In genomic region chr19:19661675-19662251, GRCh38 we compare ENCODE assay signal across 2 cellular contexts.
TF ChIP-seq lines count a peak whose summit lies in the region.

No MANE protein-coding gene starts in this region.

TF ChIP-seq in HCT116, 20 proteins besides CTCF, POLR2A, EP300 and RAD21:
- TF ChIP-seq YY1 (IDR thresholded peaks at IDR 0.05; ENCODE audit: extremely low read depth, insufficient replicate concordance, low read depth, low read length): no peak
- no peak for TF ChIP-seq FOSL1 (IDR thresholded peaks at IDR 0.05; ENCODE audit: low read depth)
- no peak for TF ChIP-seq JUND (IDR thresholded peaks at IDR 0.05)
- TF ChIP-seq POLR2AphosphoS5 (IDR thresholded peaks at IDR 0.05; ENCODE audit: low read depth, low read length): no peak
- no peak for TF ChIP-seq EZH2phosphoT487 (IDR thresholded peaks at IDR 0.05; ENCODE audit: borderline replicate concordance)
TF ChIP-seq in HCT116: peak in this region for 0.

TF ChIP-seq in GM12878, 131 proteins besides CTCF, POLR2A, EP300 and RAD21 (continues in another document):
- TF ChIP-seq MTA2 (IDR thresholded peaks at IDR 0.05; ENCODE audit: low read depth) (peak; percentile 26; the same call in 1 of the 2 replicates), RUNX3 (IDR thresholded peaks at IDR 0.05; ENCODE audit: low read length) (peak; percentile 18), ZNF687 (IDR thresholded peaks at IDR 0.05) (peak; percentile 57; the same call in 1 of the 2 replicates), ATF7 (IDR thresholded peaks at IDR 0.05; ENCODE audit: low read depth) (peak; percentile 95), ESRRA (IDR thresholded peaks at IDR 0.05; ENCODE audit: low read length) (no peak), GABPA (IDR thresholded peaks at IDR 0.05; ENCODE audit: low read depth) (no peak), NKRF (conservative IDR thresholded peaks at IDR 0.05) (0 out of 2 replicates have a peak, but pooled peaks have one; percentile 49), ELK1 (IDR thresholded peaks at IDR 0.05; ENCODE audit: low read depth, low read length) (no peak; the same call in 1 of the 2 replicates), BCL3 (IDR thresholded peaks at IDR 0.05; ENCODE audit: borderline replicate concordance, insufficient read depth, low read depth, low read length, poor library complexity, severe bottlenecking) (no peak), TAF1 (IDR thresholded peaks at IDR 0.05; ENCODE audit: borderline replicate concordance, low read depth, low read length) (peak; percentile 67), ZZZ3 (IDR thresholded peaks at IDR 0.05; ENCODE audit: control insufficient read depth, insufficient read length, low read depth) (no peak), IRF4 (IDR thresholded peaks at IDR 0.05; ENCODE audit: low read depth, low read length) (peak; percentile 52; the same call in 1 of the 2 replicates), CHD4 (IDR thresholded peaks at IDR 0.05) (no peak), RELA (IDR thresholded peaks at IDR 0.05; ENCODE audit: borderline replicate concordance, partially characterized antibody) (peak; percentile 20), ZBED1 (IDR thresholded peaks at IDR 0.05; ENCODE audit: borderline replicate concordance) (no peak; the same call in 1 of the 2 replicates), FOXM1 (IDR thresholded peaks at IDR 0.05; ENCODE audit: low read depth, low read length) (no peak), MAX (IDR thresholded peaks at IDR 0.05; ENCODE audit: low read depth, low read length) (peak; percentile 8; the same call in 1 of the 2 replicates), FOXK2 (IDR thresholded peaks at IDR 0.05) (peak; percentile 32; the same call in 1 of the 2 replicates), NBN (IDR thresholded peaks at IDR 0.05) (peak; percentile 99), YY1 (IDR thresholded peaks at IDR 0.05; ENCODE audit: low read depth, low read length) (peak; percentile 93), ZNF207 (IDR thresholded peaks at IDR 0.05; ENCODE audit: borderline replicate concordance) (peak; percentile 59; the same call in 1 of the 2 replicates), E2F4 (IDR thresholded peaks at IDR 0.05; ENCODE audit: low read depth, low read length) (no peak), NR2C1 (IDR thresholded peaks at IDR 0.05) (no peak), SRF (IDR thresholded peaks at IDR 0.05; ENCODE audit: low read depth in 2 of 2, low read length in 2 of 2) (peak; percentile 45 to 89; a peak in 3 of 4 replicates), CBFB (IDR thresholded peaks at IDR 0.05; ENCODE audit: low read depth) (0 out of 2 replicates have a peak, but pooled peaks have one; percentile 28), BACH1 (IDR thresholded peaks at IDR 0.05; ENCODE audit: borderline replicate concordance) (no peak), ETV6 (conservative IDR thresholded peaks at IDR 0.05 in 1 of 2, IDR thresholded peaks at IDR 0.05 in 1 of 2; ENCODE audit: borderline replicate concordance in 1 of 2, low read depth in 1 of 2) (peak in 1 of 2 experiments; percentile 57; a peak in 2 of 4 replicates), ZNF622 (IDR thresholded peaks at IDR 0.05) (no peak), HDGF (IDR thresholded peaks at IDR 0.05) (peak; percentile 63; the same call in 1 of the 2 replicates), SMAD1 (IDR thresholded peaks at IDR 0.05; ENCODE audit: low read depth, partially characterized antibody) (peak; percentile 11), SP1 (IDR thresholded peaks at IDR 0.05; ENCODE audit: low read depth, low read length) (no peak), PAX5 (IDR thresholded peaks at IDR 0.05; ENCODE audit: borderline replicate concordance, low read depth, low read length) (peak; percentile 27; the same call in 1 of the 2 replicates), POLR2AphosphoS5 (IDR thresholded peaks at IDR 0.05; ENCODE audit: low read length) (peak; percentile 93), DPF2 (IDR thresholded peaks at IDR 0.05) (no peak), NRF1 (conservative IDR thresholded peaks at IDR 0.05; ENCODE audit: low read depth, low read length) (no peak), CREB1 (IDR thresholded peaks at IDR 0.05; ENCODE audit: low read depth) (peak; percentile 82), RELB (IDR thresholded peaks at IDR 0.05; ENCODE audit: low read depth) (peak; percentile 72; the same call in 1 of the 2 replicates), SREBF1 (IDR thresholded peaks at IDR 0.05; ENCODE audit: low read length) (no peak), BCLAF1 (IDR thresholded peaks at IDR 0.05) (no peak), CHD2 (IDR thresholded peaks at IDR 0.05; ENCODE audit: borderline replicate concordance, low read depth, low read length) (0 out of 2 replicates have a peak, but pooled peaks have one; percentile 6), CREM (IDR thresholded peaks at IDR 0.05; ENCODE audit: low read depth) (peak; percentile 84), SIX5 (IDR thresholded peaks at IDR 0.05; ENCODE audit: low read depth, low read length, severe bottlenecking) (no peak), RB1 (IDR thresholded peaks at IDR 0.05; ENCODE audit: borderline replicate concordance) (no peak; the same call in 1 of the 2 replicates), POU2F2 (IDR thresholded peaks at IDR 0.05; ENCODE audit: borderline replicate concordance, low read depth, low read length) (peak; percentile 62; the same call in 2 of the 3 replicates), BMI1 (IDR thresholded peaks at IDR 0.05; ENCODE audit: borderline replicate concordance) (no peak), JUND (IDR thresholded peaks at IDR 0.05; ENCODE audit: low read depth, low read length) (no peak), JUNB (IDR thresholded peaks at IDR 0.05) (no peak), BHLHE40 (IDR thresholded peaks at IDR 0.05; ENCODE audit: borderline replicate concordance in 1 of 2, low read depth in 2 of 2, low read length in 1 of 2) (peak; percentile 5 to 57; a peak in 2 of 4 replicates), ZBTB33 (IDR thresholded peaks at IDR 0.05) (no peak)
